In the genomic region with DNA sequence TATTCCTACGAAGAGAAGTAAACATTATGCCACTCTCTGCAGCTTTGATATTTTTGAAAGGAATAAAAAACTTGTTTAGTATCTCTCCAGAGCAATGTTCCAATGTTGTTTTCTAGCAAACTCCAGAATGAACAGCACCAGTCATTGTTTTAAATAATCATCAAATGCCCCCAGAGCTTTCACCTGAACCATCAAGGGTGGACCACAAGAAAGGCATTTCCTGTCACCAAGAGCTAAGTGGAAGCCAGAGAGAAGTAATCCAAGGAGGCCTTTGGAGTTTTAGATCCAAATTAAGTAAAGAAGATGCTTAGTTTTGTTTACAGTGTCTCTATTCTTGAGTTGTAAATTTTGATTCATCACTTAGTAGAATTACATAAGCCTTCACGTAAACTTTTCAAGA, we compare ENCODE assay signal across 27 cellular contexts.
"Had no signal": no experiment of that assay in that cellular context is flagged by ENCODE, and none has a peak within 500 bp of the region (broad histone marks: within the 10 kb centered on the region; RNA-seq: fewer than 3 reads in every experiment).

No MANE protein-coding gene starts in this region.

- H3K9me3 Mint-ChIP-seq: mesothelial cell of epicardium; naive B cell; stimulated activated naive B cell treated with anti-CD40 and anti-IgM and Interleukin-4, amounts not matched to agents 10 μg/mL and 1 μg/mL and 100 μg/mL, for 72 hours had no signal

- H3K36me3 ChIP-seq: left ventricle myocardium inferior, pancreas, prostate gland, stomach, thyroid gland, transverse colon, upper lobe of left lung, vagina had no signal

- H3K27ac Mint-ChIP-seq: mesothelial cell of epicardium; natural killer cell; stimulated activated naive B cell treated with anti-CD40 and anti-IgM and Interleukin-4, amounts not matched to agents 10 μg/mL and 1 μg/mL and 100 μg/mL, for 72 hours had no signal

- ATAC-seq: natural killer cell; pancreas; right cardiac atrium; sciatic nerve; stimulated activated naive B cell treated with anti-CD40 and anti-IgM and Interleukin-4, amounts not matched to agents 10 μg/mL and 1 μg/mL and 100 μg/mL, for 72 hours; stimulated activated naive CD8-positive, alpha-beta T cell treated with anti-CD3 and anti-CD28 coated beads, Interleukin-15, Interleukin-2, amounts not matched to agents 100 U/mL and 50 U/mL, for 24 hours had no signal

- H3K27me3 ChIP-seq: pancreas, stomach, testis, thyroid gland, transverse colon, upper lobe of left lung, vagina had no signal

- H3K27ac ChIP-seq: left ventricle myocardium inferior, pancreas, prostate gland, skin epidermis, stomach, testis, thyroid gland, upper lobe of left lung, vagina had no signal

- H3K36me3 Mint-ChIP-seq: mesothelial cell of epicardium, natural killer cell had no signal

- H3K4me3 ChIP-seq: left ventricle myocardium inferior, lung, pancreas, prostate gland, skin epidermis, stomach, testis, thyroid gland, transverse colon, upper lobe of left lung, vagina had no signal

- DNase-seq: islet precursor cell; left ventricle myocardium inferior; mesendoderm; naive B cell; natural killer cell; nucleus accumbens; pancreas; posterior cingulate gyrus; retina; right cardiac atrium; stimulated activated CD4-positive, alpha-beta T cell treated with anti-CD3 and anti-CD28 coated beads, Interleukin-12 subunit alpha, Interleukin-12 subunit beta, amount 100 ng/mL, for 4 hours; stimulated activated CD4-positive, alpha-beta T cell treated with anti-CD3 and anti-CD28 coated beads, Interleukin-15, amount 100 ng/mL, for 24 hours; stimulated activated CD4-positive, alpha-beta T cell treated with anti-CD3 and anti-CD28 coated beads, Interleukin-2, amount 100 ng/mL, for 24 hours; stimulated activated CD4-positive, alpha-beta T cell treated with anti-CD3 and anti-CD28 coated beads, Interleukin-4, amount 100 ng/mL, for 1 hour; stimulated activated naive B cell treated with anti-CD40 and anti-IgM and Interleukin-4, amounts not matched to agents 10 μg/mL and 1 μg/mL and 100 μg/mL, for 72 hours; stimulated activated naive CD8-positive, alpha-beta T cell treated with anti-CD3 and anti-CD28 coated beads, Interleukin-15, Interleukin-2, amounts not matched to agents 100 U/mL and 50 U/mL, for 24 hours; stomach; testis; thyroid gland; transverse colon; upper lobe of left lung had no signal

- H3K4me1 ChIP-seq: left ventricle myocardium inferior, pancreas, prostate gland, testis, thyroid gland, transverse colon, upper lobe of left lung, vagina had no signal

- H3K9me3 ChIP-seq: left ventricle myocardium inferior, pancreas, prostate gland, stomach, testis, thyroid gland, transverse colon, upper lobe of left lung, vagina had no signal

- H3K4me3 Mint-ChIP-seq: mesothelial cell of epicardium; naive B cell; natural killer cell; stimulated activated naive B cell treated with anti-CD40 and anti-IgM and Interleukin-4, amounts not matched to agents 10 μg/mL and 1 μg/mL and 100 μg/mL, for 72 hours had no signal

- H3K27me3 Mint-ChIP-seq: naive B cell; stimulated activated naive B cell treated with anti-CD40 and anti-IgM and Interleukin-4, amounts not matched to agents 10 μg/mL and 1 μg/mL and 100 μg/mL, for 72 hours had no signal
